In genomic region chr19:13689050-13689449, GRCh38 we compare ENCODE assay signal across 10 cellular contexts.
A peak's percentile ranks its signal among the peaks of the same experiment; 100 is the strongest.
DNase-seq lines count a peak whose midpoint lies in the region; ATAC-seq and TF ChIP-seq lines count a peak whose summit lies in the region.
"Had no signal": no experiment of that assay in that cellular context is flagged by ENCODE, and none has a peak within 500 bp of the region (broad histone marks: within the 10 kb centered on the region; RNA-seq: fewer than 3 reads in every experiment).

No MANE protein-coding gene starts in this region.

- in situ Hi-C loops in ACHN (cut with HindIII; ENCODE audit: low pct_ligation_motif_present, low pct_unique_long_range_greater_than_20kb, low sequenced_read_pairs): no loop called here

- CTCF ChIA-PET in OCI-LY7 (lab: Charles Lee; ENCODE audit: unreplicated experiment): no interaction called here

- no peaks in the 10 kb centered on the region for H3K79me2 ChIP-seq in OCI-LY7 (ENCODE audit: insufficient read depth, low read depth, low read length)
- H3K79me2 ChIP-seq in fibroblast of lung (ENCODE audit: control insufficient read depth, insufficient read depth, low read length): no peaks in the 10 kb centered on the region

- TF ChIP-seq CTCF in OCI-LY7 (conservative IDR thresholded peaks at IDR 0.05; ENCODE audit: low read length) (no peak), fibroblast of lung (conservative IDR thresholded peaks at IDR 0.05 in 1 of 2, IDR thresholded peaks at IDR 0.05 in 1 of 2; ENCODE audit: low read depth in 1 of 2, low read length in 2 of 2) (no peak), ascending aorta (IDR thresholded peaks at IDR 0.05) (no peak)

- DNase-seq in COLO829 (ENCODE audit: low spot score) (peak; percentile 28), GM03348 (ENCODE audit: low spot score) (peak; percentile 31), OCI-LY7 (ENCODE audit: low spot score) (peak; percentile 54), fibroblast of lung (ENCODE audit: low read depth in 2 of 2) (peak; percentile 23 to 25), ascending aorta (ENCODE audit: low spot score in 2 of 2) (no peak), ACHN (no peak)
- DNase-seq: central memory CD4-positive, alpha-beta T cell; left lung; transverse colon had no signal

- POLR2A ChIA-PET in OCI-LY7 (lab: Charles Lee): no interaction called here

- H3K27ac ChIP-seq in OCI-LY7 (ENCODE audit: low read depth, low read length, poor library complexity, severe bottlenecking): no peak overlapping the region
- H3K27ac ChIP-seq in fibroblast of lung (ENCODE audit: insufficient read depth, low read length): no peak overlapping the region
- no peak overlapping the region for H3K27ac ChIP-seq in ascending aorta
- H3K27ac ChIP-seq: left lung, transverse colon had no signal

- H3K4me3 ChIP-seq in OCI-LY7 (ENCODE audit: low read depth, low read length, poor library complexity, severe bottlenecking) (no peak overlapping the region), fibroblast of lung (replicated peaks in 1 of 4; ENCODE audit: control extremely low read depth in 1 of 4, insufficient read depth in 1 of 4, low read depth in 3 of 4, low read length in 4 of 4) (no peak overlapping the region), ascending aorta (no peak overlapping the region)
- H3K4me3 ChIP-seq: left lung, transverse colon had no signal

- H3K36me3 ChIP-seq in OCI-LY7 (ENCODE audit: insufficient read depth, low read length): no peaks in the 10 kb centered on the region
- no peaks in the 10 kb centered on the region for H3K36me3 ChIP-seq in fibroblast of lung (ENCODE audit: control insufficient read depth, insufficient read depth, low read length)
- no peaks in the 10 kb centered on the region for H3K36me3 ChIP-seq in ascending aorta
- H3K36me3 ChIP-seq: left lung, transverse colon had no signal

- no peak for ATAC-seq in GM21619 (IDR thresholded peaks at IDR 0.05; ENCODE audit: unreplicated experiment)
- ATAC-seq: left lung had no signal

- 0 out of 2 replicates have a peak overlapping the region, but pooled peaks have one; percentile 13 for H3K4me2 ChIP-seq in OCI-LY7 (ENCODE audit: low read length)
- H3K4me2 ChIP-seq in fibroblast of lung (ENCODE audit: extremely low read depth, insufficient read depth, low read length): no peak overlapping the region

- H3K4me1 ChIP-seq in OCI-LY7 (ENCODE audit: insufficient read depth, low read length, poor library complexity, severe bottlenecking) (no peaks in the 10 kb centered on the region), fibroblast of lung (ENCODE audit: control insufficient read depth, extremely low read depth, insufficient read depth, low read length) (no peaks in the 10 kb centered on the region), ascending aorta (peaks cover 0 to 7% of the 10 kb centered on the region in 2 donors)
- H3K4me1 ChIP-seq: left lung, transverse colon had no signal

- H4K20me1 ChIP-seq in OCI-LY7 (ENCODE audit: insufficient read depth, low read length) (no peaks in the 10 kb centered on the region), fibroblast of lung (ENCODE audit: control insufficient read depth, extremely low read depth, insufficient read depth, low read length) (no peaks in the 10 kb centered on the region)

- no peaks in the 10 kb centered on the region for H3K9me2 ChIP-seq in OCI-LY7 (ENCODE audit: insufficient read depth, low read length)

- intact Hi-C loops in OCI-LY7 (cut with micrococcal nuclease; ENCODE audit: unreplicated experiment) (no loop called here), ascending aorta (cut with DNase I) (no loop called here)

- H2AFZ ChIP-seq in OCI-LY7 (ENCODE audit: low read length) (peak overlapping the region; percentile 78; the same call in 1 of the 2 replicates), fibroblast of lung (ENCODE audit: low read length) (no peak overlapping the region)

- H3K27me3 ChIP-seq in fibroblast of lung (ENCODE audit: control insufficient read depth, insufficient read depth, low read length) (peaks cover 3% of the 10 kb centered on the region), ascending aorta (no peaks in the 10 kb centered on the region)

- no TSS peak for BruUV-seq in OCI-LY7 (replicated peaks; lab: Mats Ljungman, UMichigan)

- H3K9ac ChIP-seq in fibroblast of lung (ENCODE audit: insufficient read depth, low read length): no peak overlapping the region

- H3K9me3 ChIP-seq in OCI-LY7 (ENCODE audit: low read length) (no peaks in the 10 kb centered on the region), fibroblast of lung (ENCODE audit: control insufficient read depth, insufficient read depth, low read depth, low read length) (no peaks in the 10 kb centered on the region), ascending aorta (no peaks in the 10 kb centered on the region)
- H3K9me3 ChIP-seq: left lung, transverse colon had no signal

Comparison
In these comparisons a context has a peak if more than half of its experiments do, and no peak if none do; other contexts are left out.
1. DNase-seq: peak in COLO829 (single experiment), GM03348 (single experiment), OCI-LY7 (single experiment) and fibroblast of lung (2 of 2); none in ascending aorta (0 of 2) and ACHN (single experiment).